Comparison of ENCODE assay signal across 1 cellular context in genomic region chr11:123196060-123196714, GRCh38.
TF ChIP-seq lines count a peak whose summit lies in the region.

No MANE protein-coding gene starts in this region.

TF ChIP-seq in WTC11, 78 proteins besides CTCF, POLR2A, EP300 and RAD21 (continued from another document):
- TF ChIP-seq ZNF263 (CRISPR knock-in tag; IDR thresholded peaks at IDR 0.05; ENCODE audit: low read depth) (0 out of 2 replicates have a peak, but pooled peaks have one; percentile 24), IRF2 (CRISPR knock-in tag; IDR thresholded peaks at IDR 0.05; ENCODE audit: borderline replicate concordance, low read depth) (no peak), HMGXB4 (CRISPR knock-in tag; IDR thresholded peaks at IDR 0.05) (peak; percentile 76; the same call in 1 of the 2 replicates), ZNF423 (CRISPR knock-in tag; IDR thresholded peaks at IDR 0.05) (peak; percentile 68), GTF2I (CRISPR knock-in tag; conservative IDR thresholded peaks at IDR 0.05) (peak; percentile 84), ZNF671 (CRISPR knock-in tag; IDR thresholded peaks at IDR 0.05) (no peak), MXD4 (CRISPR knock-in tag; IDR thresholded peaks at IDR 0.05; ENCODE audit: borderline replicate concordance) (no peak)
